8 cellular contexts compared by ENCODE assay signal in the genomic region with DNA sequence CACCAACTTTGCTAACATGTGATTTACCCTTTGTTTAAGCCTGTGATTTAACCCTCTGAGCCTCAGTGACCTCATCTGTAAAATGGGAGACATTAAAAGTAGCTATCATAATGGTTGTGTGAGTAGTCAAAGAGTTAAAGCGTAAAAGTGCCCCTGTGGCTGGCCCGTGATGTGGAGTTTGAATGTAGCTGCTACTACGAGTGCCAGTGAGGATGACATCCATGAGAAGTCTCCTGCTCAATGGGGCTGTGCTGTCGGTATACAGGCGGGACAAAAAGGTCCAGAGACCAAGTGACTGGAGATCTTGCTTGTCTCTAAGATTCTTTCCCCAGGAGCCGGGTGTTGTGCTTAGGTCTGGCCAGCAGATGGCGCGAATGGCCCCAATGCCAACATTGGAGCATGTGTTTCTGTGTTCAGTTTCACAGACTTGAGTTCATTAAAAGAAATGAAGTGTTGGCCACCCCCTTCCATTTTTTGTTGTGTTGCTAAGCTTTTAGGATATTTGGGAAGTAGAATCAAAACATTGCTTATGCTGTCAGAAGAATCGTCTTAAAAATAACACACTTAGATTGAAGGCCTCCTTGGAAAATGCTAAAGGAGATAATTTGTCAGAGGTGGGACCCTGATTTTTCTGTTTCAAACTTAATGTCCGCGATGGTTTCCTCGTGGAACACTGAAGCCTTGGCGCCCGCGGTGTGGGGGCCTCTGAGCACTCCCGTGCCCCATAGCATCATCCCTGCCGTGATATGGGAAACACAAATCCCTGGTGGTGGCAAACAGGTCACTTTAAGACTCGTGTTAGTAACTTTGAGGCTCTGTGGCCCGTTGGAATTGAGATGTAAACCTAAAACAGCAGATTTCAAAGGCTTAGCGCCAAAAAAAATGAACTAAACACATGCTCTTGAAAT. TPM values are rescaled to one million over a fixed set of nuclear protein-coding genes. Genes with fewer than 3 reads are reported as not detected.
DNase-seq lines count a peak whose midpoint lies in the region; ATAC-seq lines count a peak whose summit lies in the region.

No MANE protein-coding gene starts in this region.

- no peak overlapping the region for H3K4me3 ChIP-seq in BLaER1 treated with 17β-estradiol and CSF1 and Interleukin-3, amounts not matched to agents 10 nM and 100 nM

- H3K9ac ChIP-seq in BLaER1 treated with 17β-estradiol and CSF1 and Interleukin-3, amounts not matched to agents 10 nM and 100 nM, result peak overlapping the region in 8 of 11 experiments; percentile 2 to 53 (median 38); a peak in 10 of 22 replicates

- H3K27ac ChIP-seq in BLaER1 treated with 17β-estradiol and CSF1 and Interleukin-3, amounts not matched to agents 10 nM and 100 nM, result peak overlapping the region in 9 of 11 experiments; percentile 18 to 58 (median 51); a peak in 14 of 22 replicates
- no peak overlapping the region for H3K27ac ChIP-seq in caudate nucleus (ENCODE audit: low read depth, low read length)

- peak; percentile 57 for ATAC-seq in GM21825 (IDR thresholded peaks at IDR 0.05; ENCODE audit: unreplicated experiment)
- peak; percentile 62 to 73 for ATAC-seq in activated CD4-positive, CD25-positive, alpha-beta regulatory T cell treated with anti-CD3 and anti-CD28 coated beads, Interleukin-2, amount 50 U/mL, for 24 hours
- peak; percentile 27 for ATAC-seq in left colon
- ATAC-seq in GM19035 (IDR thresholded peaks at IDR 0.05; ENCODE audit: unreplicated experiment), result no peak

- peaks cover 0 to 33% (median 6%) of the 10 kb centered on the region in 11 experiments; a peak in 9 of 22 replicates for H4K20me1 ChIP-seq in BLaER1 treated with 17β-estradiol and CSF1 and Interleukin-3, amounts not matched to agents 10 nM and 100 nM

- intact Hi-C loops in left colon (cut with DNase I, micrococcal nuclease), result loop anchor here in 1 of 2 donors (2.0 kb wide), 1 partner anchor 113 kb away; no protein-coding TSS in a partner anchor

- DNase-seq in NCI-H2171 (lab: John Stamatoyannopoulos, UW), result peak; percentile 68
- DNase-seq in caudate nucleus (lab: John Stamatoyannopoulos, UW), result peak in 55 of 61 donors; percentile 31 to 92 (median 63)
- peak in 1 of 2 donors; percentile 87 for DNase-seq in left colon
- peak; percentile 76 for DNase-seq in stimulated activated CD4-positive, alpha-beta T cell treated with anti-CD3 and anti-CD28 coated beads, Interleukin-2, amount 100 ng/mL, for 4 hours (ENCODE audit: low read depth)

- H3K36me3 ChIP-seq in BLaER1 treated with 17β-estradiol and CSF1 and Interleukin-3, amounts not matched to agents 10 nM and 100 nM, result peaks cover 3 to 53% (median 18%) of the 10 kb centered on the region in 11 experiments; a peak in 21 of 22 replicates

- H3K4me1 ChIP-seq in BLaER1 treated with 17β-estradiol and CSF1 and Interleukin-3, amounts not matched to agents 10 nM and 100 nM, result peaks cover 0 to 28% (median 9%) of the 10 kb centered on the region in 10 experiments; a peak in 14 of 20 replicates

- peak overlapping the region in 5 of 11 experiments; percentile 7 to 16 (median 11); a peak in 3 of 22 replicates for H3K4me2 ChIP-seq in BLaER1 treated with 17β-estradiol and CSF1 and Interleukin-3, amounts not matched to agents 10 nM and 100 nM

- H3K9me3 ChIP-seq in BLaER1 treated with 17β-estradiol and CSF1 and Interleukin-3, amounts not matched to agents 10 nM and 100 nM (replicated peaks in 1 of 11), result no peaks in the 10 kb centered on the region

- no peaks in the 10 kb centered on the region for H3K27me3 ChIP-seq in BLaER1 treated with 17β-estradiol and CSF1 and Interleukin-3, amounts not matched to agents 10 nM and 100 nM

RNA-seq across cellular contexts. Expression of gene RBM38, which starts 9.3 kb away (rescaled TPM):
- total RNA-seq in left colon, result 10 to 100 TPM; 26.9 to 44.8 TPM

RNA-seq across cellular contexts. Expression of gene RAE1, which starts 30.8 kb away (rescaled TPM):
- total RNA-seq in left colon, result 10 to 100 TPM; 16.0 to 17.2 TPM

RNA-seq across cellular contexts. Expression of gene SPO11, which starts 52.2 kb away (rescaled TPM):
- total RNA-seq in left colon, result not detected
